11 cellular contexts compared by ENCODE assay signal in the genomic region with DNA sequence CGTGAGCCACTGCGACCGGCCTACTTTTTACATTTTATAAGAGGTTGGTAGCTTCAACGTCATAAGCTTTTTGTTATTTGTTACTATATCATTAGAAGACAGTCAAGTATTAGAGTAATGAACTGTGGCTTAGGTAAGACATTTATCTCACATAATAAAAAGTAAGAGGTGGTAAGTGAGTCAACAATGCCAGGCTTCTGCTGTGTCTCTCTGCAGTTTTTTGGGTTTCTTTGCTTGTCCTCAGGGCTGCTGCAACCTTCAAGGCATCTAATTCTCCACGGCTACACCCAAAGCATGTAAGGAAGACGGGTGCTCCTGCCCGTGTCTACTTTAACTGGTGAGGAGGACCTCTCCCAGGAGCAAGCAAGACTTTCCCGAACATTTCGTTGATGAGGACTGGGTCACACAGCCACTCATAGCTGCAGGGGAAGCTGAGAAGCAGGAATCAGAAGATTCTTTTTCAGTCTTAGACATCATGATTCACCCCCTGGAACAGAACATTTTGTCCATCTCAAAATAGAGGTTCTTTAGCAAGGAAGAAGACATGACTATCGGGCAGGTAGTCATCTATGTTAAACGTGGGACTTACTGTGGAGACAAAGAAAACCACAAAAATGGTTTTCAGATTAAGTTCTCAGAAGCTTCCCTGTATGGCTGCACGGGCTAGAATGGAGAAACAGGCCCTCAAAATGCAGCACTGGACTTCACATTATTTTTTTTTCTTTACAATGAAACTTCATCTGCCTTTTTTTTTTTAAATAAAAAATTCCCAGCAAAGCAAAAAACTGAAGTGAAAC. TPM values are rescaled to one million over a fixed set of nuclear protein-coding genes. Genes with fewer than 3 reads are reported as not detected.
A peak's percentile ranks its signal among the peaks of the same experiment; 100 is the strongest.
DNase-seq lines count a peak whose midpoint lies in the region; ATAC-seq, FAIRE-seq and TF ChIP-seq lines count a peak whose summit lies in the region.
"Had no signal": no experiment of that assay in that cellular context is flagged by ENCODE, and none has a peak within 500 bp of the region (broad histone marks: within the 10 kb centered on the region; RNA-seq: fewer than 3 reads in every experiment).

No MANE protein-coding gene starts in this region.

- no peaks in the 10 kb centered on the region for H3K9me1 ChIP-seq in K562 (ENCODE audit: control insufficient read depth, insufficient read depth, low read length)

- POLR2A ChIA-PET in K562 (lab: Yijun Ruan, JAX) (interaction anchor here (0.7 to 1.0 kb wide), 3 partner anchors 10 to 776 kb away, joined by 3 to 4 read pairs (median 3); no protein-coding TSS in a partner anchor), GM10248 (lab: Yijun Ruan, JAX) (no interaction called here)

- in situ Hi-C loops in K562 (cut with MboI) = no loop called here

- no peak for DNase-seq in activated T-cell treated with anti-CD3 and anti-CD28 coated beads, Interleukin-2, amount 50 U/mL, for 4 hours
- no peak for DNase-seq in activated T-cell treated with anti-CD3 and anti-CD28 coated beads, Interleukin-2, amount 50 U/mL, for 1 hour
- peak; percentile 69 for DNase-seq in NAMALWA (ENCODE audit: low spot score)
- DNase-seq in K562 (ENCODE audit: extremely low read depth in 1 of 4, low spot score in 3 of 4) = no peak
- DNase-seq in GM10248 (ENCODE audit: extremely low spot score) = no peak
- DNase-seq in EL = no peak
- DNase-seq: AML-193, NCI-H1417 treated with DMSO at 0.1 percent for 48 hours, SW 1271 had no signal

- ATAC-seq in activated T-cell treated with anti-CD3 and anti-CD28 coated beads, Interleukin-2, amount 50 U/mL, for 4 hours = peak; percentile 84 to 87
- ATAC-seq in K562 (no peak; the same call in 1 of the 3 replicates), GM19452 (IDR thresholded peaks at IDR 0.05; ENCODE audit: unreplicated experiment) (no peak)
- peak; percentile 75 for ATAC-seq in stimulated activated memory B cell treated with anti-CD40 and anti-IgM and Interleukin-4, amounts not matched to agents 10 μg/mL and 1 μg/mL and 100 μg/mL, for 72 hours

- no peaks in the 10 kb centered on the region for H3K27me3 Mint-ChIP-seq in activated T-cell treated with anti-CD3 and anti-CD28 coated beads, Interleukin-2, amount 50 U/mL, for 4 hours (ENCODE audit: low read depth)
- no peaks in the 10 kb centered on the region for H3K27me3 Mint-ChIP-seq in stimulated activated memory B cell treated with anti-CD40 and anti-IgM and Interleukin-4, amounts not matched to agents 10 μg/mL and 1 μg/mL and 100 μg/mL, for 72 hours

- intact Hi-C loops in K562 (cut with micrococcal nuclease) = no loop called here

- H3K4me3 ChIP-seq in K562 = no peak overlapping the region

- H3K4me1 Mint-ChIP-seq in activated T-cell treated with anti-CD3 and anti-CD28 coated beads, Interleukin-2, amount 50 U/mL, for 4 hours (ENCODE audit: low read depth) = peaks cover 54% of the 10 kb centered on the region
- H3K4me1 Mint-ChIP-seq in stimulated activated memory B cell treated with anti-CD40 and anti-IgM and Interleukin-4, amounts not matched to agents 10 μg/mL and 1 μg/mL and 100 μg/mL, for 72 hours = peaks cover 59% of the 10 kb centered on the region

- H3K36me3 ChIP-seq in K562 (ENCODE audit: control insufficient read depth, insufficient read depth, low read length) = no peaks in the 10 kb centered on the region

- H4K20me1 ChIP-seq in K562 (replicated peaks; ENCODE audit: control insufficient read depth, insufficient read depth, low read length) = no peaks in the 10 kb centered on the region

- H3K9me3 ChIP-seq in K562 (replicated peaks; ENCODE audit: control insufficient read depth, insufficient read depth, low read depth, low read length) = no peaks in the 10 kb centered on the region

- no peaks in the 10 kb centered on the region for H3K79me2 ChIP-seq in K562 (ENCODE audit: control insufficient read depth, insufficient read depth, low read length)

- H3K9ac ChIP-seq in K562 (ENCODE audit: insufficient read depth in 1 of 2, low read depth in 2 of 2, low read length in 2 of 2) = no peak overlapping the region

- H3K4me2 ChIP-seq in K562 (ENCODE audit: insufficient read depth, low read length) = no peak overlapping the region

- no peaks in the 10 kb centered on the region for H3K9me3 Mint-ChIP-seq in activated T-cell treated with anti-CD3 and anti-CD28 coated beads, Interleukin-2, amount 50 U/mL, for 4 hours
- H3K9me3 Mint-ChIP-seq in stimulated activated memory B cell treated with anti-CD40 and anti-IgM and Interleukin-4, amounts not matched to agents 10 μg/mL and 1 μg/mL and 100 μg/mL, for 72 hours = no peaks in the 10 kb centered on the region

- WGBS in K562 (ENCODE audit: insufficient coverage, low coverage, missing lambda C conversion rate) = 64% methylated on average over 12 of the region's 12 CpGs

- no peaks in the 10 kb centered on the region for H3K36me3 Mint-ChIP-seq in activated T-cell treated with anti-CD3 and anti-CD28 coated beads, Interleukin-2, amount 50 U/mL, for 4 hours (ENCODE audit: insufficient read depth)
- H3K36me3 Mint-ChIP-seq in stimulated activated memory B cell treated with anti-CD40 and anti-IgM and Interleukin-4, amounts not matched to agents 10 μg/mL and 1 μg/mL and 100 μg/mL, for 72 hours = no peaks in the 10 kb centered on the region

- TF ChIP-seq POLR2A in K562 (conservative IDR thresholded peaks at IDR 0.05) = no peak

- H3K4me3 Mint-ChIP-seq in activated T-cell treated with anti-CD3 and anti-CD28 coated beads, Interleukin-2, amount 50 U/mL, for 4 hours = peak overlapping the region; percentile 27
- H3K4me3 Mint-ChIP-seq in stimulated activated memory B cell treated with anti-CD40 and anti-IgM and Interleukin-4, amounts not matched to agents 10 μg/mL and 1 μg/mL and 100 μg/mL, for 72 hours = peak overlapping the region; percentile 51

- peak overlapping the region; percentile 62 for H2AFZ ChIP-seq in K562 (ENCODE audit: low read depth, low read length)

- H3K4me1 ChIP-seq in K562 (replicated peaks in 1 of 2; ENCODE audit: control insufficient read depth in 2 of 2, insufficient read depth in 2 of 2, low read length in 2 of 2) = no peaks in the 10 kb centered on the region

- TF ChIP-seq CTCF in K562 (IDR thresholded peaks at IDR 0.05 in 2 of 3, conservative IDR thresholded peaks at IDR 0.05 in 1 of 3; ENCODE audit: insufficient read depth in 2 of 3, low read depth in 1 of 3, low read length in 3 of 3) (no peak), GM10248 (IDR thresholded peaks at IDR 0.05; ENCODE audit: control extremely low read depth, extremely low read depth, low read depth, missing control alignments) (no peak)

- no peak for FAIRE-seq in K562 (lab: Jason Lieb, UNC)

- no peak for TF ChIP-seq RAD21 in K562 (CRISPR knock-in tag; conservative IDR thresholded peaks at IDR 0.05 in 1 of 2, IDR thresholded peaks at IDR 0.05 in 1 of 2)

- no peaks in the 10 kb centered on the region for H3K27me3 ChIP-seq in K562 (ENCODE audit: control insufficient read depth in 2 of 2, insufficient read depth in 2 of 2, low read length in 2 of 2)

- H3K27ac Mint-ChIP-seq in stimulated activated memory B cell treated with anti-CD40 and anti-IgM and Interleukin-4, amounts not matched to agents 10 μg/mL and 1 μg/mL and 100 μg/mL, for 72 hours = peak overlapping the region; percentile 92

- CTCF ChIA-PET in K562 (lab: Yijun Ruan, JAX; ENCODE audit: low intra/inter-chr PET ratio) (no interaction called here), GM10248 (lab: Yijun Ruan, JAX) (interaction anchor here (1.0 to 1.8 kb wide), 6 partner anchors 10 to 141 kb away, joined by 3 to 6 read pairs (median 4); no protein-coding TSS in a partner anchor)

- no TSS peak for BruUV-seq in K562 (replicated peaks; lab: Mats Ljungman, UMichigan)

- TF ChIP-seq EP300 in K562 (IDR thresholded peaks at IDR 0.05; ENCODE audit: low read length) = no peak

- H3K27ac ChIP-seq in K562 (ENCODE audit: extremely low read depth, low read depth, low read length) = no peak overlapping the region

TF ChIP-seq in K562, 482 proteins besides CTCF, POLR2A, EP300 and RAD21 (continues in another document):
- TF ChIP-seq, protein P1, sequence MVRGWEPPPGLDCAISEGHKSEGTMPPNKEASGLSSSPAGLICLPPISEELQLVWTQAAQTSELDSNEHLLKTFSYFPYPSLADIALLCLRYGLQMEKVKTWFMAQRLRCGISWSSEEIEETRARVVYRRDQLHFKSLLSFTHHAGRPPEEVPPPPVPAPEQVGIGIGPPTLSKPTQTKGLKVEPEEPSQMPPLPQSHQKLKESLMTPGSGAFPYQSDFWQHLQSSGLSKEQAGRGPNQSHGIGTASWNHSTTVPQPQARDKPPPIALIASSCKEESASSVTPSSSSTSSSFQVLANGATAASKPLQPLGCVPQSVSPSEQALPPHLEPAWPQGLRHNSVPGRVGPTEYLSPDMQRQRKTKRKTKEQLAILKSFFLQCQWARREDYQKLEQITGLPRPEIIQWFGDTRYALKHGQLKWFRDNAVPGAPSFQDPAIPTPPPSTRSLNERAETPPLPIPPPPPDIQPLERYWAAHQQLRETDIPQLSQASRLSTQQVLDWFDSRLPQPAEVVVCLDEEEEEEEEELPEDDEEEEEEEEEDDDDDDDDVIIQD (CRISPR knock-in tag; IDR thresholded peaks at IDR 0.05) = no peak

RNA-seq across cellular contexts. Expression of gene RHOH, which starts 13.0 kb away (rescaled TPM):
- total RNA-seq in activated T-cell treated with anti-CD3 and anti-CD28 coated beads, Interleukin-2, amount 50 U/mL, for 4 hours = 100 to 1,000 TPM; 164 to 204 (median 170) TPM
- total RNA-seq in K562 (2011; cell fraction: chromatin; rRNA removed; ENCODE audit: low replicate concordance) = 11.2 and 13.2 TPM in 2 replicates
- 5.3 and 7.5 TPM in 2 replicates for total RNA-seq in K562 (2011; cell fraction: nucleolus; rRNA removed)
- total RNA-seq in K562 (2011; cell fraction: nucleoplasm; rRNA removed) = 13.0 and 13.2 TPM in 2 replicates
- total RNA-seq in K562 (2014; rRNA removed) = 15.8 and 20.3 TPM in 2 replicates
- total RNA-seq in K562 (2014; rRNA removed; fragmentation: Illumina TruSeq; extraction: Trizol) = 18.1 and 19.0 TPM in 2 replicates
- 17.3 and 17.4 TPM in 2 replicates for total RNA-seq in K562 (2015; rRNA removed; fragmentation: Illumina TruSeq; extraction: Trizol)
- 24.0 and 26.3 TPM in 2 replicates for total RNA-seq in K562 (2021)
- 1.4 and 14.3 TPM in 2 replicates for polyA plus RNA-seq in K562 (2011; rRNA removed)
- polyA plus RNA-seq in K562 (2011; cell fraction: cytosol; rRNA removed) = 1.2 and 10.9 TPM in 2 replicates
- polyA plus RNA-seq in K562 (2011; cell fraction: nucleus; rRNA removed) = 1.3 and 6.8 TPM in 2 replicates
- 25.9 and 68.3 TPM in 2 replicates for polyA plus RNA-seq in K562 (2012)
- polyA plus RNA-seq in K562 (2014; fragmentation: Illumina TruSeq; extraction: Trizol) = 25.5 and 26.7 TPM in 2 replicates
- 10 to 100 TPM; 27.2 to 37.7 TPM for polyA plus RNA-seq in K562 (2014; fragmentation: Nextera tagmentation; extraction: Ambion mirVana)
- 23.2 and 32.5 TPM in 2 replicates for polyA plus RNA-seq in K562 (2014; rRNA removed)
- polyA minus RNA-seq in K562 (2011; rRNA and poly(A)+ RNA removed) = 1.8 and 13.2 TPM in 2 replicates
- polyA minus RNA-seq in K562 (2011; cell fraction: cytosol; rRNA and poly(A)+ RNA removed) = 0.91 and 4.9 TPM in 2 replicates
- 0.89 and 6.3 TPM in 2 replicates for polyA minus RNA-seq in K562 (2011; cell fraction: nucleus; rRNA and poly(A)+ RNA removed)

Comparison
In these comparisons a context has a peak if more than half of its experiments do, and no peak if none do; other contexts are left out.
1. ATAC-seq: peak in activated T-cell treated with anti-CD3 and anti-CD28 coated beads, Interleukin-2, amount 50 U/mL, for 4 hours (2 of 2) and stimulated activated memory B cell treated with anti-CD40 and anti-IgM and Interleukin-4, amounts not matched to agents 10 μg/mL and 1 μg/mL and 100 μg/mL, for 72 hours (single experiment); none in K562 (single experiment) and GM19452 (single experiment).
2. RNA of gene RHOH, which starts 13.0 kb away (total RNA-seq): 164 to 204 TPM in activated T-cell treated with anti-CD3 and anti-CD28 coated beads, Interleukin-2, amount 50 U/mL, for 4 hours; 5.3 to 26.3 TPM in K562; every median in the first group is over 4 times any median in the second.